ENCODE assay signal across 1 cellular context in the genomic region with DNA sequence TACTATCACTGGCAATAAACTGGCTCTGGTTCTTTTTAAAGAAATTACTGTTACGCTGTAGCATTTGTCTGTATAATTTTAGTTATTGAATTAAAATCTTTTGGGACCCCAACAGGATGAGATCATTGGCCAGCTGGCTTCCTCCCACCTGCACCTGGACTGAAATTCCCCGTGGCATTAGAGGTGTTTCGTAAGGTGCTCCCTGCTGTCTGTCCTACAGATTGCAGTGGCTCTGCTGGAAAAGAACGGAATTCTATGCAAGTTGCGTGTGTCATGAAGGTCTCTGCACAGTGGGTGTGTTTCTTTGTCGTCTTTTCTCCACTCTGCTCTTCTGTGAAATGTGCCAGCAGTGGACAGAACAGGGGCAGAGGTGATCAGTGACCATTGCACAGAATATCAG.
TF ChIP-seq lines count a peak whose summit lies in the region.

No MANE protein-coding gene starts in this region.

TF ChIP-seq in WTC11, 78 proteins besides CTCF, POLR2A, EP300 and RAD21 (continued from another document):
- TF ChIP-seq, protein P1, sequence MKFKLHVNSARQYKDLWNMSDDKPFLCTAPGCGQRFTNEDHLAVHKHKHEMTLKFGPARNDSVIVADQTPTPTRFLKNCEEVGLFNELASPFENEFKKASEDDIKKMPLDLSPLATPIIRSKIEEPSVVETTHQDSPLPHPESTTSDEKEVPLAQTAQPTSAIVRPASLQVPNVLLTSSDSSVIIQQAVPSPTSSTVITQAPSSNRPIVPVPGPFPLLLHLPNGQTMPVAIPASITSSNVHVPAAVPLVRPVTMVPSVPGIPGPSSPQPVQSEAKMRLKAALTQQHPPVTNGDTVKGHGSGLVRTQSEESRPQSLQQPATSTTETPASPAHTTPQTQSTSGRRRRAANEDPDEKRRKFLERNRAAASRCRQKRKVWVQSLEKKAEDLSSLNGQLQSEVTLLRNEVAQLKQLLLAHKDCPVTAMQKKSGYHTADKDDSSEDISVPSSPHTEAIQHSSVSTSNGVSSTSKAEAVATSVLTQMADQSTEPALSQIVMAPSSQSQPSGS (CRISPR knock-in tag; IDR thresholded peaks at IDR 0.05; ENCODE audit: borderline replicate concordance, low read depth), result no peak
